In the genomic region with DNA sequence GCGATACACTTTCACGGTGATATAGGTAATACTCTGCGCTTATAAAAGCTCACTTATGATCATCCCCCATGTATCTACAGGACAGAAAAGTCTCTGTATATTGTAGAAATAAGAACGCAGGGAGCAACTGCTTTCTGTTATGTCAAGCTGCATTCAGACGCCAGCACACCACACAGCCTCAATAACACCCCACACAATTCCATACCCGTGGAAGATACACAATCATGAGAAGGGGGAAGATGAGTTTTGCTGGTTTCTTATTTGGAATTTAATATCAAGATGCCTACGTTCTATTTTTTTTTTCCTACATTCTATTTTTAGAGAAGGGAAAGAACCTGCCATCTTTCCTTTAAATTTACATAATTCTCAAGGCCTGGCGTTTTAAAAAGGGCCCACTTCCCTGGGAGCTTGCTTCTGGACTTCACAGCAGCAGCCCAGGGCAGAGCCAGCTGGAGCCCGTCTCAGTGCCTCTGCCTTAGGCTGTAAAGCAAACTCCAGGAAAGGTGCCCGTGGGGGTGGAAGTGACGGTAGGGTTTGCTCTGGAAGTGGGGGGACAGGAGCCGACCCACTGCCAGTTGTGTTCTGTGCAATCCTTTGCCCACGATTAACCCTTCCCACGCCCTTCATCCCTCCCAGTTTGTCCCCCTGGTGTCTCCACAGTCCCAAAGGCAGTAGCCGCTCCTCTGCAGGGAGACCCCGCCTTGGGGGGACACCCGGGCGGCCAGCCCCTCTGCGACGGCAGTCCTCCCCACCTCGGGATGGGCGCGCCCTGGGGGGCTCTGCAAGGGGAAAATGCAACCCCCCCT, we compare ENCODE assay signal across 9 cellular contexts. TPM values are rescaled to one million over a fixed set of nuclear protein-coding genes. Genes with fewer than 3 reads are reported as not detected.
DNase-seq lines count a peak whose midpoint lies in the region; ATAC-seq, FAIRE-seq and TF ChIP-seq lines count a peak whose summit lies in the region.
"Had no signal": no experiment of that assay in that cellular context is flagged by ENCODE, and none has a peak within 500 bp of the region (broad histone marks: within the 10 kb centered on the region; RNA-seq: fewer than 3 reads in every experiment).

No MANE protein-coding gene starts in this region.

- no peak for ATAC-seq in HG03439 (IDR thresholded peaks at IDR 0.05; ENCODE audit: unreplicated experiment)

- FAIRE-seq in HTR-8/SVneo (lab: Jason Lieb, UNC) = no peak

- H3K4me1 ChIP-seq in HEK293 (ENCODE audit: control insufficient read depth, insufficient read depth, low read length) = peaks cover 21% of the 10 kb centered on the region
- peaks cover 40 to 89% (median 67%) of the 10 kb centered on the region in 4 donors for H3K4me1 ChIP-seq in stomach
- H3K4me1 ChIP-seq in SJCRH30 = no peaks in the 10 kb centered on the region

- WGBS in stomach, 5 donors = 48 to 72% (median 60%) methylated on average over 23 of the region's 23 CpGs

- no peak for TF ChIP-seq POLR2A in stomach (IDR thresholded peaks at IDR 0.05)

- DNase-seq in choroid plexus epithelial cell (ENCODE audit: low read depth) (no peak), stomach (no peak), SJCRH30 (no peak), HTR-8/SVneo (ENCODE audit: insufficient read length, low spot score) (no peak)
- no peak for DNase-seq in stimulated activated naive CD4-positive, alpha-beta T cell (lab: John Stamatoyannopoulos, UW)
- DNase-seq: naive B cell had no signal

- H3K4me3 ChIP-seq in HEK293 (ENCODE audit: low read depth, low read length) = no peak overlapping the region
- H3K4me3 ChIP-seq in choroid plexus epithelial cell (ENCODE audit: low read depth, low read length) = peak overlapping the region; percentile 56
- peak overlapping the region; percentile 49 to 97 (median 66) for H3K4me3 ChIP-seq in stomach
- H3K4me3 ChIP-seq in SJCRH30 = no peak overlapping the region

- H3K36me3 ChIP-seq in HEK293 (ENCODE audit: control insufficient read depth in 2 of 2, insufficient read depth in 1 of 2, low read length in 2 of 2) = peaks cover 3 to 4% of the 10 kb centered on the region in 2 experiments; a peak in 2 of 3 replicates
- peaks cover 0 to 25% (median 20%) of the 10 kb centered on the region in 4 donors for H3K36me3 ChIP-seq in stomach
- H3K36me3 ChIP-seq in SJCRH30 = no peaks in the 10 kb centered on the region

- CTCF ChIA-PET in HEK293 (lab: Yijun Ruan, JAX) = no interaction called here

- TF ChIP-seq CTCF in HEK293 (tag by site-specific recombination; IDR thresholded peaks at IDR 0.05) (no peak), choroid plexus epithelial cell (conservative IDR thresholded peaks at IDR 0.05; ENCODE audit: low read depth, low read length) (no peak), stomach (IDR thresholded peaks at IDR 0.05) (no peak)

- POLR2A ChIA-PET in HEK293 (lab: Yijun Ruan, JAX) = no interaction called here

- H3K9me3 ChIP-seq in HEK293 (ENCODE audit: control insufficient read depth, insufficient read depth, low read depth, low read length) (no peaks in the 10 kb centered on the region), stomach (no peaks in the 10 kb centered on the region), SJCRH30 (replicated peaks) (no peaks in the 10 kb centered on the region)

- no peak for TF ChIP-seq EP300 in stomach (IDR thresholded peaks at IDR 0.05)

- H3K27me3 ChIP-seq in layer of hippocampus (ENCODE audit: control insufficient read depth, insufficient read depth, low read length) (no peaks in the 10 kb centered on the region), stomach (peaks cover 0 to 7% (median 0%) of the 10 kb centered on the region in 3 donors), SJCRH30 (no peaks in the 10 kb centered on the region)

- H3K27ac ChIP-seq in HEK293 (ENCODE audit: extremely low read depth, low read depth, low read length) = no peak overlapping the region
- peak overlapping the region; percentile 44 for H3K27ac ChIP-seq in layer of hippocampus (ENCODE audit: low read depth, low read length)
- H3K27ac ChIP-seq in stomach = peak overlapping the region in 4 of 5 donors; percentile 58 to 98 (median 96)
- no peak overlapping the region for H3K27ac ChIP-seq in SJCRH30

- intact Hi-C loops in stomach (cut with DNase I; ENCODE audit: low total_unique reads) = no loop called here

TF ChIP-seq in HEK293, 187 proteins besides CTCF, POLR2A, EP300 and RAD21:
- TF ChIP-seq ZNF747 (tag by site-specific recombination; IDR thresholded peaks at IDR 0.05) (no peak), ZNF600 (tag by site-specific recombination; IDR thresholded peaks at IDR 0.05) (peak; percentile 49; the same call in 1 of the 2 replicates), ZNF560 (tag by site-specific recombination; IDR thresholded peaks at IDR 0.05; ENCODE audit: borderline replicate concordance) (no peak), ZNF2 (tag by site-specific recombination; IDR thresholded peaks at IDR 0.05) (no peak), GLIS2 (tag by site-specific recombination; IDR thresholded peaks at IDR 0.05) (0 out of 2 replicates have a peak, but pooled peaks have one; percentile 29), ZBTB21 (tag by site-specific recombination; IDR thresholded peaks at IDR 0.05) (no peak)
- TF ChIP-seq, protein P1, sequence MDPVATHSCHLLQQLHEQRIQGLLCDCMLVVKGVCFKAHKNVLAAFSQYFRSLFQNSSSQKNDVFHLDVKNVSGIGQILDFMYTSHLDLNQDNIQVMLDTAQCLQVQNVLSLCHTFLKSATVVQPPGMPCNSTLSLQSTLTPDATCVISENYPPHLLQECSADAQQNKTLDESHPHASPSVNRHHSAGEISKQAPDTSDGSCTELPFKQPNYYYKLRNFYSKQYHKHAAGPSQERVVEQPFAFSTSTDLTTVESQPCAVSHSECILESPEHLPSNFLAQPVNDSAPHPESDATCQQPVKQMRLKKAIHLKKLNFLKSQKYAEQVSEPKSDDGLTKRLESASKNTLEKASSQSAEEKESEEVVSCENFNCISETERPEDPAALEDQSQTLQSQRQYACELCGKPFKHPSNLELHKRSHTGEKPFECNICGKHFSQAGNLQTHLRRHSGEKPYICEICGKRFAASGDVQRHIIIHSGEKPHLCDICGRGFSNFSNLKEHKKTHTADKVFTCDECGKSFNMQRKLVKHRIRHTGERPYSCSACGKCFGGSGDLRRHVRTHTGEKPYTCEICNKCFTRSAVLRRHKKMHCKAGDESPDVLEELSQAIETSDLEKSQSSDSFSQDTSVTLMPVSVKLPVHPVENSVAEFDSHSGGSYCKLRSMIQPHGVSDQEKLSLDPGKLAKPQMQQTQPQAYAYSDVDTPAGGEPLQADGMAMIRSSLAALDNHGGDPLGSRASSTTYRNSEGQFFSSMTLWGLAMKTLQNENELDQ (tag by site-specific recombination; IDR thresholded peaks at IDR 0.05; ENCODE audit: low read depth) = no peak
- TF ChIP-seq, protein P2, sequence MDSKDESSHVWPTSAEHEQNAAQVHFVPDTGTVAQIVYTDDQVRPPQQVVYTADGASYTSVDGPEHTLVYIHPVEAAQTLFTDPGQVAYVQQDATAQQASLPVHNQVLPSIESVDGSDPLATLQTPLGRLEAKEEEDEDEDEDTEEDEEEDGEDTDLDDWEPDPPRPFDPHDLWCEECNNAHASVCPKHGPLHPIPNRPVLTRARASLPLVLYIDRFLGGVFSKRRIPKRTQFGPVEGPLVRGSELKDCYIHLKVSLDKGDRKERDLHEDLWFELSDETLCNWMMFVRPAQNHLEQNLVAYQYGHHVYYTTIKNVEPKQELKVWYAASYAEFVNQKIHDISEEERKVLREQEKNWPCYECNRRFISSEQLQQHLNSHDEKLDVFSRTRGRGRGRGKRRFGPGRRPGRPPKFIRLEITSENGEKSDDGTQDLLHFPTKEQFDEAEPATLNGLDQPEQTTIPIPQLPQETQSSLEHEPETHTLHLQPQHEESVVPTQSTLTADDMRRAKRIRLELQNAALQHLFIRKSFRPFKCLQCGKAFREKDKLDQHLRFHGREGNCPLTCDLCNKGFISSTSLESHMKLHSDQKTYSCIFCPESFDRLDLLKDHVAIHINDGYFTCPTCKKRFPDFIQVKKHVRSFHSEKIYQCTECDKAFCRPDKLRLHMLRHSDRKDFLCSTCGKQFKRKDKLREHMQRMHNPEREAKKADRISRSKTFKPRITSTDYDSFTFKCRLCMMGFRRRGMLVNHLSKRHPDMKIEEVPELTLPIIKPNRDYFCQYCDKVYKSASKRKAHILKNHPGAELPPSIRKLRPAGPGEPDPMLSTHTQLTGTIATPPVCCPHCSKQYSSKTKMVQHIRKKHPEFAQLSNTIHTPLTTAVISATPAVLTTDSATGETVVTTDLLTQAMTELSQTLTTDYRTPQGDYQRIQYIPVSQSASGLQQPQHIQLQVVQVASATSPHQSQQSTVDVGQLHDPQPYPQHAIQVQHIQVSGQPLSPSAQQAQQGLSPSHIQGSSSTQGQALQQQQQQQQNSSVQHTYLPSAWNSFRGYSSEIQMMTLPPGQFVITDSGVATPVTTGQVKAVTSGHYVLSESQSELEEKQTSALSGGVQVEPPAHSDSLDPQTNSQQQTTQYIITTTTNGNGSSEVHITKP (tag by site-specific recombination; IDR thresholded peaks at IDR 0.05) = no peak

RNA-seq across cellular contexts. Expression of a gene that starts 5.3 kb away (rescaled TPM):
- 10 to 100 TPM; 10.4 to 45.5 (median 19.3) TPM for total RNA-seq in stomach
- polyA plus RNA-seq in stomach = 10 to 100 TPM in 2 of 3 donors, 1 to 10 TPM in 1; 9.9 to 13.8 (median 10.6) TPM
- 8.7 and 12.2 TPM in 2 replicates for total RNA-seq in SJCRH30 (2014; rRNA removed; shearing (Covaris generic))

RNA-seq across cellular contexts. Expression of a gene that starts 6.9 kb away (rescaled TPM):
- 10 to 100 TPM in 3 of 5 donors, 1 to 10 TPM in 2; 7.0 to 21.0 (median 14.8) TPM for total RNA-seq in stomach
- 1 to 10 TPM; 4.2 to 7.0 (median 5.0) TPM for polyA plus RNA-seq in stomach
- total RNA-seq in SJCRH30 (2014; rRNA removed; shearing (Covaris generic)) = 5.5 and 5.7 TPM in 2 replicates

Comparison
In these comparisons a context has a peak if more than half of its experiments do, and no peak if none do; other contexts are left out.
1. H3K27ac ChIP-seq: peak in layer of hippocampus (single experiment) and stomach (4 of 5); none in HEK293 (single experiment) and SJCRH30 (single experiment).
2. H3K4me3 ChIP-seq: peak in choroid plexus epithelial cell (single experiment) and stomach (4 of 4); none in HEK293 (single experiment) and SJCRH30 (single experiment).